Comparison of ENCODE assay signal across 23 cellular contexts in genomic region chr5:139896718-139897117, GRCh38.
"Had no signal": no experiment of that assay in that cellular context is flagged by ENCODE, and none has a peak within 500 bp of the region (broad histone marks: within the 10 kb centered on the region; RNA-seq: fewer than 3 reads in every experiment).

No MANE protein-coding gene starts in this region.

- ATAC-seq: activated naive CD4-positive, alpha-beta T cell treated with anti-CD3 and anti-CD28 coated beads, Interleukin-2, amount 50 U/mL, for 72 hours; gastrocnemius medialis; stimulated activated naive B cell treated with anti-CD40 and anti-IgM and Interleukin-4, amounts not matched to agents 10 μg/mL and 1 μg/mL and 100 μg/mL, for 72 hours had no signal

- H3K36me3 Mint-ChIP-seq: activated naive CD4-positive, alpha-beta T cell treated with anti-CD3 and anti-CD28 coated beads, Interleukin-2, amount 50 U/mL, for 72 hours; stimulated activated naive B cell treated with anti-CD40 and anti-IgM and Interleukin-4, amounts not matched to agents 10 μg/mL and 1 μg/mL and 100 μg/mL, for 72 hours had no signal

- H3K9me3 ChIP-seq: gastrocnemius medialis, ovary, stomach, tibial artery had no signal

- H3K4me3 ChIP-seq: gastrocnemius medialis, ovary, smooth muscle cell, stomach, tibial artery had no signal

- H3K27ac ChIP-seq: gastrocnemius medialis, stomach, tibial artery, VCaP had no signal

- DNase-seq: activated CD4-positive, alpha-beta T cell treated with anti-CD3 and anti-CD28 coated beads for 48 hours; activated CD4-positive, alpha-beta T cell treated with anti-CD3 and anti-CD28 coated beads, Interleukin-2, amount 50 U/mL, for 48 hours; activated CD8-positive, alpha-beta memory T cell treated with anti-CD3 and anti-CD28 coated beads, Interleukin-2, amount 50 U/mL, for 4 hours; activated naive CD4-positive, alpha-beta T cell; activated T-cell treated with anti-CD3 and anti-CD28 coated beads, Interleukin-2, amount 50 U/mL, for 24 hours; effector CD8-positive, alpha-beta T cell; erythroblast; gastrocnemius medialis; glutamatergic neuron; islet precursor cell; nephron progenitor cell; stimulated activated CD4-positive, alpha-beta T cell treated with anti-CD3 and anti-CD28 coated beads, Interleukin-1b, Interleukin-23, amount 100 ng/mL, for 48 hours; stimulated activated CD4-positive, alpha-beta T cell treated with anti-CD3 and anti-CD28 coated beads, Interleukin-4, amount 100 ng/mL, for 4 hours; stimulated activated CD8-positive, alpha-beta memory T cell treated with anti-CD3 and anti-CD28 coated beads, Interleukin-4, amount 100 ng/mL, for 48 hours; stimulated activated naive B cell treated with anti-CD40 and anti-IgM and Interleukin-4, amounts not matched to agents 10 μg/mL and 1 μg/mL and 100 μg/mL, for 72 hours; stomach; T-helper 9 cell had no signal

- H3K27ac Mint-ChIP-seq: activated naive CD4-positive, alpha-beta T cell treated with anti-CD3 and anti-CD28 coated beads, Interleukin-2, amount 50 U/mL, for 72 hours; activated T-cell treated with anti-CD3 and anti-CD28 coated beads, Interleukin-2, amount 50 U/mL, for 24 hours; nephron progenitor cell; progenitor cell of endocrine pancreas; stimulated activated naive B cell treated with anti-CD40 and anti-IgM and Interleukin-4, amounts not matched to agents 10 μg/mL and 1 μg/mL and 100 μg/mL, for 72 hours had no signal

- H3K27me3 ChIP-seq: gastrocnemius medialis, ovary had no signal

- H3K4me3 Mint-ChIP-seq: activated T-cell treated with anti-CD3 and anti-CD28 coated beads, Interleukin-2, amount 50 U/mL, for 24 hours; nephron progenitor cell; stimulated activated naive B cell treated with anti-CD40 and anti-IgM and Interleukin-4, amounts not matched to agents 10 μg/mL and 1 μg/mL and 100 μg/mL, for 72 hours had no signal

- H3K36me3 ChIP-seq: gastrocnemius medialis, ovary, stomach, tibial artery had no signal

- H3K9me3 Mint-ChIP-seq: activated naive CD4-positive, alpha-beta T cell treated with anti-CD3 and anti-CD28 coated beads, Interleukin-2, amount 50 U/mL, for 72 hours; activated T-cell treated with anti-CD3 and anti-CD28 coated beads, Interleukin-2, amount 50 U/mL, for 24 hours; nephron progenitor cell; stimulated activated naive B cell treated with anti-CD40 and anti-IgM and Interleukin-4, amounts not matched to agents 10 μg/mL and 1 μg/mL and 100 μg/mL, for 72 hours had no signal

- H3K4me1 Mint-ChIP-seq: nephron progenitor cell had no signal
